ENCODE assay signal across 19 cellular contexts in the genomic region with DNA sequence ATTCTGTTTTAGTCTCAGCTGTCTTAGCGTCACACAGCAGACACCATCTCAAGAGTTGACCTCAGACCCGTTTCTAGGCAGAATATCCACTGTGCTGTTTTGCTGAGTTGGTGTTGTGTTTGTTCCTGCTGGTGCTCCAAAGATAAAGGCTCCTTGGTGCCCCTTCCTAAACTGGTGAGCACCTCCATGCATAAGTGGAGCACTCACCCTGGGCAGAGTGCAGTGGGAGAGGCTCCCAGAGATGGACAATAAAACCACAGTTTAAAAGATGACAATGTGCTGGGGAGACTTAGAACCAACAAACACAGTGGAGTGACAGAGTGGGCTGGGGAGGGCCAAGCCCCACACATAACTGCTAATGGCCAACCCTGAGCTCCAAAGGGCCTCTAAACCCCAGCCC.
"Had no signal": no experiment of that assay in that cellular context is flagged by ENCODE, and none has a peak within 500 bp of the region (broad histone marks: within the 10 kb centered on the region; RNA-seq: fewer than 3 reads in every experiment).

No MANE protein-coding gene starts in this region.

- H3K36me3 Mint-ChIP-seq: immature natural killer cell; naive thymus-derived CD8-positive, alpha-beta T cell; stimulated activated memory B cell treated with anti-CD40 and anti-IgM and Interleukin-4, amounts not matched to agents 10 μg/mL and 1 μg/mL and 100 μg/mL, for 72 hours had no signal

- H3K4me1 ChIP-seq: parathyroid adenoma, upper lobe of right lung, uterus had no signal

- H3K27me3 ChIP-seq: transverse colon, upper lobe of right lung, uterus had no signal

- H3K27ac Mint-ChIP-seq: progenitor cell of endocrine pancreas; stimulated activated memory B cell treated with anti-CD40 and anti-IgM and Interleukin-4, amounts not matched to agents 10 μg/mL and 1 μg/mL and 100 μg/mL, for 72 hours had no signal

- H3K27ac ChIP-seq: lower lobe of right lung, parathyroid adenoma, transverse colon, upper lobe of right lung, uterus had no signal

- ATAC-seq: left ventricle myocardium superior; lower lobe of right lung; naive thymus-derived CD8-positive, alpha-beta T cell; sciatic nerve; stimulated activated memory B cell treated with anti-CD40 and anti-IgM and Interleukin-4, amounts not matched to agents 10 μg/mL and 1 μg/mL and 100 μg/mL, for 72 hours; upper lobe of right lung had no signal

- H3K9me3 Mint-ChIP-seq: immature natural killer cell; stimulated activated memory B cell treated with anti-CD40 and anti-IgM and Interleukin-4, amounts not matched to agents 10 μg/mL and 1 μg/mL and 100 μg/mL, for 72 hours had no signal

- H3K36me3 ChIP-seq: lower lobe of right lung, transverse colon, upper lobe of right lung, uterus had no signal

- DNase-seq: cortex of kidney; effector CD4-positive, alpha-beta T cell; immature natural killer cell; islet precursor cell; kidney glomerular epithelial cell; left ventricle myocardium superior; lower lobe of right lung; naive thymus-derived CD8-positive, alpha-beta T cell; stimulated activated CD4-positive, alpha-beta T cell treated with anti-CD3 and anti-CD28 coated beads, Interleukin-2, amount 100 ng/mL, for 24 hours; stimulated activated CD4-positive, alpha-beta T cell treated with anti-CD3 and anti-CD28 coated beads, Interleukin-4, amount 100 ng/mL, for 24 hours; stimulated activated naive CD8-positive, alpha-beta T cell treated with anti-CD3 and anti-CD28 coated beads, Interleukin-15, Interleukin-2, amounts not matched to agents 100 U/mL and 50 U/mL, for 24 hours; transverse colon; upper lobe of right lung; uterus had no signal

- H3K9me3 ChIP-seq: lower lobe of right lung, transverse colon, upper lobe of right lung, uterus had no signal

- H3K4me3 Mint-ChIP-seq: immature natural killer cell; naive thymus-derived CD8-positive, alpha-beta T cell; stimulated activated memory B cell treated with anti-CD40 and anti-IgM and Interleukin-4, amounts not matched to agents 10 μg/mL and 1 μg/mL and 100 μg/mL, for 72 hours had no signal

- H3K4me3 ChIP-seq: lower lobe of right lung, smooth muscle cell, transverse colon, upper lobe of right lung, uterus had no signal
